ENCODE assay signal across 20 cellular contexts in genomic region chr6:154402081-154402780, GRCh38. TPM values are rescaled to one million over a fixed set of nuclear protein-coding genes. Genes with fewer than 3 reads are reported as not detected.
DNase-seq lines count a peak whose midpoint lies in the region; ATAC-seq and TF ChIP-seq lines count a peak whose summit lies in the region.
"Had no signal": no experiment of that assay in that cellular context is flagged by ENCODE, and none has a peak within 500 bp of the region (broad histone marks: within the 10 kb centered on the region; RNA-seq: fewer than 3 reads in every experiment).

No MANE protein-coding gene starts in this region.

- H3K4me3 Mint-ChIP-seq in MCF 10A (ENCODE audit: unreplicated experiment), result no peak overlapping the region
- H3K4me3 Mint-ChIP-seq in stimulated activated memory B cell treated with anti-CD40 and anti-IgM and Interleukin-4, amounts not matched to agents 10 μg/mL and 1 μg/mL and 100 μg/mL, for 72 hours, result no peak overlapping the region
- H3K4me3 Mint-ChIP-seq: CD4-positive, alpha-beta T cell had no signal

- POLR2A ChIA-PET in MCF 10A (lab: Yijun Ruan, JAX), result interaction anchor here (0.6 to 0.7 kb wide), 2 partner anchors 436 to 523 kb away, joined by 3 to 4 read pairs; no protein-coding TSS in a partner anchor
- POLR2A ChIA-PET in RWPE1 (lab: Yijun Ruan, JAX; ENCODE audit: low non-redundant PET), result no interaction called here

- no peak for TF ChIP-seq CTCF in MCF 10A (IDR thresholded peaks at IDR 0.05; ENCODE audit: unreplicated experiment)
- no peak for TF ChIP-seq CTCF in breast epithelium (IDR thresholded peaks at IDR 0.05)
- TF ChIP-seq CTCF in RWPE1 (conservative IDR thresholded peaks at IDR 0.05; ENCODE audit: low read depth), result no peak
- TF ChIP-seq CTCF in esophagus squamous epithelium (IDR thresholded peaks at IDR 0.05), result no peak
- no peak for TF ChIP-seq CTCF in suprapubic skin (IDR thresholded peaks at IDR 0.05)
- TF ChIP-seq CTCF in foreskin fibroblast (IDR thresholded peaks at IDR 0.05; ENCODE audit: low read depth, low read length), result no peak

- DNase-seq in MCF 10A (ENCODE audit: unreplicated experiment), result peak; percentile 61
- no peak for DNase-seq in breast epithelium (ENCODE audit: low spot score in 2 of 2)
- peak; percentile 65 for DNase-seq in RWPE1 (ENCODE audit: low spot score)
- DNase-seq in esophagus squamous epithelium (lab: John Stamatoyannopoulos, UW), result no peak
- DNase-seq in suprapubic skin (ENCODE audit: low spot score in 2 of 2), result no peak
- DNase-seq in foreskin fibroblast, result no peak
- no peak for DNase-seq in retina
- DNase-seq: BE2C; Caco-2; CD4-positive, alpha-beta T cell; GOT3; Kasumi-1; MM.1S; NCI-H1092; NCI-H2081 treated with DMSO at 0.1 percent for 48 hours; NCI-H524 had no signal

- H3K27ac ChIP-seq in breast epithelium, result no peak overlapping the region
- no peak overlapping the region for H3K27ac ChIP-seq in RWPE1
- H3K27ac ChIP-seq in esophagus squamous epithelium, result peak overlapping the region in 3 of 4 donors; percentile 66 to 82 (median 70)
- peak overlapping the region; percentile 25 for H3K27ac ChIP-seq in suprapubic skin
- H3K27ac ChIP-seq: SJSA1 had no signal

- intact Hi-C loops in MCF 10A (cut with micrococcal nuclease) (no loop called here), breast epithelium (cut with DNase I; ENCODE audit: low total_unique reads) (no loop called here), esophagus squamous epithelium (cut with DNase I) (no loop called here)

- peaks cover 6% of the 10 kb centered on the region for H3K4me1 Mint-ChIP-seq in MCF 10A (ENCODE audit: insufficient read depth, unreplicated experiment)
- H3K4me1 Mint-ChIP-seq in stimulated activated memory B cell treated with anti-CD40 and anti-IgM and Interleukin-4, amounts not matched to agents 10 μg/mL and 1 μg/mL and 100 μg/mL, for 72 hours, result no peaks in the 10 kb centered on the region

- no peaks in the 10 kb centered on the region for H3K27me3 Mint-ChIP-seq in MCF 10A (ENCODE audit: insufficient read depth, unreplicated experiment)
- H3K27me3 Mint-ChIP-seq in stimulated activated memory B cell treated with anti-CD40 and anti-IgM and Interleukin-4, amounts not matched to agents 10 μg/mL and 1 μg/mL and 100 μg/mL, for 72 hours, result peaks cover 19% of the 10 kb centered on the region
- H3K27me3 Mint-ChIP-seq: CD4-positive, alpha-beta T cell had no signal

- BruUV-seq in MCF 10A (replicated peaks; lab: Mats Ljungman, UMichigan), result no TSS peak

- H3K4me3 ChIP-seq in breast epithelium, result no peak overlapping the region
- no peak overlapping the region for H3K4me3 ChIP-seq in esophagus squamous epithelium
- no peak overlapping the region for H3K4me3 ChIP-seq in suprapubic skin
- H3K4me3 ChIP-seq in foreskin fibroblast (ENCODE audit: low read depth in 1 of 2, low read length in 2 of 2), result no peak overlapping the region
- H3K4me3 ChIP-seq: GM12878, SJSA1 had no signal

- H3K4me1 ChIP-seq in breast epithelium, result no peaks in the 10 kb centered on the region
- H3K4me1 ChIP-seq in esophagus squamous epithelium, result peaks cover 0 to 46% (median 8%) of the 10 kb centered on the region in 3 donors
- H3K4me1 ChIP-seq in suprapubic skin, result peaks cover 6% of the 10 kb centered on the region
- H3K4me1 ChIP-seq: BE2C, Caco-2 had no signal

- H3K36me3 ChIP-seq in breast epithelium, result no peaks in the 10 kb centered on the region
- peaks cover 0 to 47% (median 0%) of the 10 kb centered on the region in 3 donors for H3K36me3 ChIP-seq in esophagus squamous epithelium
- H3K36me3 ChIP-seq in suprapubic skin, result no peaks in the 10 kb centered on the region

- no peaks in the 10 kb centered on the region for H3K9me3 Mint-ChIP-seq in MCF 10A (ENCODE audit: unreplicated experiment)
- no peaks in the 10 kb centered on the region for H3K9me3 Mint-ChIP-seq in stimulated activated memory B cell treated with anti-CD40 and anti-IgM and Interleukin-4, amounts not matched to agents 10 μg/mL and 1 μg/mL and 100 μg/mL, for 72 hours
- H3K9me3 Mint-ChIP-seq: CD4-positive, alpha-beta T cell had no signal

- peaks cover 8% of the 10 kb centered on the region for H3K36me3 Mint-ChIP-seq in MCF 10A (ENCODE audit: insufficient read depth, unreplicated experiment)
- no peaks in the 10 kb centered on the region for H3K36me3 Mint-ChIP-seq in stimulated activated memory B cell treated with anti-CD40 and anti-IgM and Interleukin-4, amounts not matched to agents 10 μg/mL and 1 μg/mL and 100 μg/mL, for 72 hours

- no peak for ATAC-seq in stimulated activated memory B cell treated with anti-CD40 and anti-IgM and Interleukin-4, amounts not matched to agents 10 μg/mL and 1 μg/mL and 100 μg/mL, for 72 hours
- ATAC-seq: GM12878 had no signal

- no peak for TF ChIP-seq EP300 in suprapubic skin (IDR thresholded peaks at IDR 0.05)

- no peak overlapping the region for H3K27ac Mint-ChIP-seq in MCF 10A (ENCODE audit: low read depth, unreplicated experiment)
- no peak overlapping the region for H3K27ac Mint-ChIP-seq in stimulated activated memory B cell treated with anti-CD40 and anti-IgM and Interleukin-4, amounts not matched to agents 10 μg/mL and 1 μg/mL and 100 μg/mL, for 72 hours
- H3K27ac Mint-ChIP-seq: CD4-positive, alpha-beta T cell had no signal

- no peak for TF ChIP-seq POLR2A in breast epithelium (IDR thresholded peaks at IDR 0.05)
- no peak for TF ChIP-seq POLR2A in esophagus squamous epithelium (IDR thresholded peaks at IDR 0.05)
- TF ChIP-seq POLR2A in suprapubic skin (IDR thresholded peaks at IDR 0.05), result no peak

- no peaks in the 10 kb centered on the region for H3K27me3 ChIP-seq in breast epithelium
- no peaks in the 10 kb centered on the region for H3K27me3 ChIP-seq in esophagus squamous epithelium
- no peaks in the 10 kb centered on the region for H3K27me3 ChIP-seq in suprapubic skin
- H3K27me3 ChIP-seq: BE2C, SJSA1 had no signal

- H3K9me3 ChIP-seq in breast epithelium (no peaks in the 10 kb centered on the region), esophagus squamous epithelium (no peaks in the 10 kb centered on the region), suprapubic skin (no peaks in the 10 kb centered on the region)
- H3K9me3 ChIP-seq: BE2C, Caco-2, SJSA1 had no signal

- CTCF ChIA-PET in MCF 10A (lab: Yijun Ruan, JAX), result interaction anchor here (1.1 kb wide), 1 partner anchor 34 kb away, joined by 3 read pairs; no protein-coding TSS in a partner anchor
- CTCF ChIA-PET in RWPE1 (lab: Yijun Ruan, JAX), result interaction anchor here (0.6 to 0.8 kb wide), 2 partner anchors 64 to 466 kb away, joined by 3 read pairs; no protein-coding TSS in a partner anchor

- WGBS in esophagus squamous epithelium, 2 donors, result 39 to 63% methylated on average over 6 of the region's 6 CpGs
- 69% methylated on average over 6 of the region's 6 CpGs for WGBS in suprapubic skin

RNA-seq across cellular contexts. Expression of gene IPCEF1, which starts 45.6 kb away (rescaled TPM):
- not detected in 2 replicates for total RNA-seq in MCF 10A (2022)
- total RNA-seq in breast epithelium, result 1 to 10 TPM; 3.7 to 6.7 (median 5.6) TPM
- total RNA-seq in esophagus squamous epithelium, result 1 to 10 TPM; 1.8 to 8.1 (median 3.5) TPM
- total RNA-seq in suprapubic skin, result 1 to 10 TPM in 3 of 4 donors, under 1 TPM in 1; 0.42 to 9.0 (median 3.1) TPM
- total RNA-seq: HT-29 had no signal

Comparison
In these comparisons a context has a peak if more than half of its experiments do, and no peak if none do; other contexts are left out.
1. DNase-seq: peak in MCF 10A (single experiment) and RWPE1 (single experiment); none in breast epithelium (0 of 2), esophagus squamous epithelium (single experiment), suprapubic skin (0 of 2), foreskin fibroblast (0 of 2) and retina (single experiment).
2. H3K27ac ChIP-seq: peak in esophagus squamous epithelium (3 of 4) and suprapubic skin (single experiment); none in breast epithelium (0 of 2) and RWPE1 (single experiment).